8 cellular contexts compared by ENCODE assay signal in genomic region chr16:30786115-30786935, GRCh38.
DNase-seq lines count a peak whose midpoint lies in the region; TF ChIP-seq lines count a peak whose summit lies in the region.

No MANE protein-coding gene starts in this region.

- in situ Hi-C loops in astrocyte of the cerebellum (cut with HindIII; ENCODE audit: low sequenced_read_pairs), result loop anchor here (10.0 kb wide), 1 partner anchor 88 kb away; no protein-coding TSS in a partner anchor

- TF ChIP-seq CTCF in Loucy (conservative IDR thresholded peaks at IDR 0.05; ENCODE audit: low read length), result no peak
- TF ChIP-seq CTCF in astrocyte of the cerebellum (IDR thresholded peaks at IDR 0.05; ENCODE audit: low read depth, low read length, missing control alignments), result no peak

- H2AFZ ChIP-seq in Loucy (ENCODE audit: low read length), result peak overlapping the region; percentile 43; the same call in 1 of the 2 replicates

- H3K9me3 ChIP-seq in Loucy (ENCODE audit: insufficient read depth, low read depth, low read length), result no peaks in the 10 kb centered on the region
- no peaks in the 10 kb centered on the region for H3K9me3 ChIP-seq in iPS-15b (ENCODE audit: control insufficient read depth, insufficient read depth, low read length)

- H3K36me3 ChIP-seq in Loucy (ENCODE audit: insufficient read depth, low read length) (peaks cover 16% of the 10 kb centered on the region; the same call in 1 of the 2 replicates), iPS-15b (ENCODE audit: control insufficient read depth, insufficient read depth, low read length) (peaks cover 22% of the 10 kb centered on the region)

- DNase-seq in ELF-1 (ENCODE audit: low read depth, low spot score) (peak; percentile 46), astrocyte of the cerebellum (ENCODE audit: low read depth) (no peak), skeletal muscle cell (ENCODE audit: low read depth) (no peak), NCI-H524 treated with DMSO at 0.1 percent for 48 hours (lab: John Stamatoyannopoulos, UW) (no peak), SIG-M5 (lab: John Stamatoyannopoulos, UW) (no peak), globus pallidus (ENCODE audit: low spot score) (no peak)

- H3K9me2 ChIP-seq in Loucy (replicated peaks; ENCODE audit: low read depth, low read length), result no peaks in the 10 kb centered on the region

- H3K79me2 ChIP-seq in Loucy (ENCODE audit: insufficient read depth, low read length), result peaks cover 23% of the 10 kb centered on the region

- H4K20me1 ChIP-seq in Loucy (ENCODE audit: insufficient read depth, low read length, poor library complexity, severe bottlenecking), result no peaks in the 10 kb centered on the region

- H3K9ac ChIP-seq in Loucy (ENCODE audit: low read depth, low read length, poor library complexity, severe bottlenecking), result peak overlapping the region; percentile 84
- peak overlapping the region; percentile 73 for H3K9ac ChIP-seq in iPS-15b (ENCODE audit: low read depth, low read length)

- peak overlapping the region; percentile 79 for H3K4me3 ChIP-seq in Loucy (ENCODE audit: low read length, poor library complexity, severe bottlenecking)
- H3K4me3 ChIP-seq in astrocyte of the cerebellum (ENCODE audit: low read depth, low read length), result peak overlapping the region; percentile 96
- H3K4me3 ChIP-seq in iPS-15b (ENCODE audit: low read depth, low read length), result peak overlapping the region; percentile 85
- H3K4me3 ChIP-seq in skeletal muscle cell (ENCODE audit: low read depth, low read length), result peak overlapping the region; percentile 94

- H3K27me3 ChIP-seq in Loucy (ENCODE audit: insufficient read depth, low read length, poor library complexity, severe bottlenecking) (no peaks in the 10 kb centered on the region), iPS-15b (ENCODE audit: control insufficient read depth, insufficient read depth, low read length) (no peaks in the 10 kb centered on the region)

- H3K4me2 ChIP-seq in Loucy (ENCODE audit: low read depth, low read length, poor library complexity, severe bottlenecking), result peak overlapping the region; percentile 90

- H3K4me1 ChIP-seq in Loucy (ENCODE audit: insufficient read depth, low read length, poor library complexity, severe bottlenecking), result peaks cover 14% of the 10 kb centered on the region
- peaks cover 3% of the 10 kb centered on the region for H3K4me1 ChIP-seq in iPS-15b (ENCODE audit: control insufficient read depth, insufficient read depth, low read length)

- H3F3A ChIP-seq in Loucy (ENCODE audit: low read depth), result no peaks in the 10 kb centered on the region
